ENCODE assay signal across 16 cellular contexts in genomic region chr10:90958781-90959180, GRCh38. TPM values are rescaled to one million over a fixed set of nuclear protein-coding genes. Genes with fewer than 3 reads are reported as not detected.
DNase-seq lines count a peak whose midpoint lies in the region; ATAC-seq and TF ChIP-seq lines count a peak whose summit lies in the region.
"Had no signal": no experiment of that assay in that cellular context is flagged by ENCODE, and none has a peak within 500 bp of the region (broad histone marks: within the 10 kb centered on the region; RNA-seq: fewer than 3 reads in every experiment).

No MANE protein-coding gene starts in this region.

- H3K4me1 ChIP-seq in ACC112 (ENCODE audit: control insufficient read depth, insufficient read depth, low read length, unreplicated experiment) (peaks cover 42% of the 10 kb centered on the region), IMR-90 (ENCODE audit: control insufficient read depth, insufficient read depth, low read length) (peaks cover 3% of the 10 kb centered on the region; the same call in 1 of the 2 replicates), adipocyte (ENCODE audit: control insufficient read depth, insufficient read depth, low read length) (peaks cover 35% of the 10 kb centered on the region)

- H3K79me2 ChIP-seq in ACC112 (ENCODE audit: control insufficient read depth, insufficient read depth, low read length, unreplicated experiment), result no peaks in the 10 kb centered on the region

- H2BK120ac ChIP-seq in IMR-90 (ENCODE audit: low read depth, low read length), result no peak overlapping the region

- H2BK5ac ChIP-seq in IMR-90 (ENCODE audit: low read depth, low read length, poor library complexity, severe bottlenecking), result no peak overlapping the region

- dilution Hi-C loops in IMR-90 (cut with HindIII; ENCODE audit: low sequenced_read_pairs, unreplicated experiment), result no loop called here

- H3K27ac ChIP-seq in ACC112 (ENCODE audit: low read depth, low read length) (peak overlapping the region; percentile 96), IMR-90 (ENCODE audit: insufficient read depth, low read length) (no peak overlapping the region)
- H3K27ac ChIP-seq: C4-2B, HL-60 had no signal

- H2AFZ ChIP-seq in ACC112 (ENCODE audit: low read length, unreplicated experiment) (no peak overlapping the region), IMR-90 (replicated peaks; ENCODE audit: low read length, poor library complexity) (no peak overlapping the region)
- H2AFZ ChIP-seq: GM23338 had no signal

- H3K27me3 ChIP-seq in ACC112 (ENCODE audit: insufficient read depth, low read length) (no peaks in the 10 kb centered on the region), IMR-90 (ENCODE audit: control insufficient read depth, insufficient read depth, low read length) (no peaks in the 10 kb centered on the region), adipocyte (replicated peaks; ENCODE audit: control insufficient read depth, insufficient read depth, low read length) (no peaks in the 10 kb centered on the region)

- DNase-seq in IMR-90, result no peak
- no peak for DNase-seq in adipocyte (ENCODE audit: low read depth)
- peak; percentile 81 for DNase-seq in fibroblast of mammary gland (ENCODE audit: low read depth)
- no peak for DNase-seq in anterior cingulate cortex (lab: John Stamatoyannopoulos, UW)
- DNase-seq in left ventricle myocardium superior, result no peak
- no peak for DNase-seq in G401 (ENCODE audit: low spot score)
- DNase-seq: AML-193; Caco-2; CD4-positive, alpha-beta T cell; HCEC 1CT had no signal

- no peak overlapping the region for H3K23ac ChIP-seq in IMR-90 (ENCODE audit: low read depth, low read length)

- in situ Hi-C loops in IMR-90 (cut with MboI; ENCODE audit: low sequenced_read_pairs) (no loop called here), G401 (cut with HindIII; ENCODE audit: low sequenced_read_pairs) (no loop called here)

- H2AK5ac ChIP-seq in IMR-90 (ENCODE audit: low read depth, low read length), result 0 out of 2 replicates have a peak overlapping the region, but pooled peaks have one; percentile 10

- H3K4me2 ChIP-seq in IMR-90 (ENCODE audit: low read depth, low read length), result no peak overlapping the region
- H3K4me2 ChIP-seq: GM23338 had no signal

- no TSS peak for BruUV-seq in IMR-90 (replicated peaks; lab: Mats Ljungman, UMichigan)

- CTCF ChIA-PET in IMR-90 (lab: Yijun Ruan, JAX), result no interaction called here

- H2BK20ac ChIP-seq in IMR-90 (ENCODE audit: low read depth, low read length), result no peak overlapping the region

- no CpG with 5 or more reads among the region's 6 CpGs for WGBS in IMR-90 (ENCODE audit: extremely low coverage in 2 of 2, insufficient read length in 1 of 2), 2 experiments

- POLR2A ChIA-PET in IMR-90 (lab: Charles Lee; ENCODE audit: unreplicated experiment), result no interaction called here

- H3K9me3 ChIP-seq in IMR-90 (ENCODE audit: control insufficient read depth, insufficient read depth, low read length), result no peaks in the 10 kb centered on the region
- H3K9me3 ChIP-seq in adipocyte (ENCODE audit: control insufficient read depth, low read length), result no peaks in the 10 kb centered on the region
- H3K9me3 ChIP-seq: Caco-2 had no signal

- no peak overlapping the region for H3K4ac ChIP-seq in IMR-90 (ENCODE audit: low read depth, low read length)

- no peak overlapping the region for H3K14ac ChIP-seq in IMR-90 (replicated peaks; ENCODE audit: low read depth, low read length)

- no peaks in the 10 kb centered on the region for H3K36me3 ChIP-seq in ACC112 (ENCODE audit: insufficient read depth, low read length)
- H3K36me3 ChIP-seq in IMR-90 (ENCODE audit: control insufficient read depth, insufficient read depth, low read length), result no peaks in the 10 kb centered on the region
- H3K36me3 ChIP-seq in adipocyte (ENCODE audit: control insufficient read depth, insufficient read depth, low read length, severe bottlenecking), result no peaks in the 10 kb centered on the region

- H3K79me1 ChIP-seq in IMR-90 (ENCODE audit: low read depth in 1 of 2, low read length in 2 of 2), result no peaks in the 10 kb centered on the region

- no peak overlapping the region; the same call in 2 of the 3 replicates for H2BK15ac ChIP-seq in IMR-90 (ENCODE audit: low read depth, low read length)

- no peaks in the 10 kb centered on the region for H4K20me1 ChIP-seq in IMR-90 (ENCODE audit: insufficient read depth, low read length)

- H3K9me1 ChIP-seq in IMR-90 (ENCODE audit: insufficient read depth, low read length), result peaks cover 7% of the 10 kb centered on the region

- no peak overlapping the region for H4K5ac ChIP-seq in IMR-90 (ENCODE audit: low read depth, low read length)

- TF ChIP-seq RAD21 in IMR-90 (IDR thresholded peaks at IDR 0.05; ENCODE audit: low read length), result no peak

- no peak for TF ChIP-seq POLR2A in IMR-90 (IDR thresholded peaks at IDR 0.05; ENCODE audit: low read depth, low read length)

- H2AK9ac ChIP-seq in IMR-90 (replicated peaks; ENCODE audit: low read depth, low read length, poor library complexity), result no peak overlapping the region

- H3K4me3 ChIP-seq in ACC112 (ENCODE audit: low read depth, low read length) (peak overlapping the region; percentile 43; the same call in 1 of the 2 replicates), IMR-90 (ENCODE audit: insufficient read depth, low read depth, low read length) (no peak overlapping the region), adipocyte (ENCODE audit: low read length) (peak overlapping the region; percentile 42), fibroblast of mammary gland (ENCODE audit: control insufficient read depth, low read depth, low read length) (no peak overlapping the region)
- H3K4me3 ChIP-seq: GM23338, K562 had no signal

- H3K56ac ChIP-seq in IMR-90 (ENCODE audit: extremely low read depth, insufficient read depth, low read length), result no peak overlapping the region

- peak overlapping the region; percentile 35; the same call in 1 of the 2 replicates for H4K91ac ChIP-seq in IMR-90 (ENCODE audit: insufficient read depth, low read depth, low read length)

- ATAC-seq in IMR-90 (ENCODE audit: low read depth) (no peak), left ventricle myocardium superior (no peak), HG02973 (IDR thresholded peaks at IDR 0.05; ENCODE audit: unreplicated experiment) (no peak)
- ATAC-seq: GM23338, K562 had no signal

- H3K9ac ChIP-seq in IMR-90 (ENCODE audit: low read depth, low read length), result no peak overlapping the region
- H3K9ac ChIP-seq in adipocyte (ENCODE audit: low read length), result no peak overlapping the region

- intact Hi-C loops in IMR-90 (cut with micrococcal nuclease), result no loop called here
- intact Hi-C loops in left ventricle myocardium superior (cut with micrococcal nuclease), result no loop called here

- H4K8ac ChIP-seq in IMR-90 (ENCODE audit: low read depth in 2 of 2, low read length in 2 of 2), result no peak overlapping the region

- TF ChIP-seq CTCF in IMR-90 (conservative IDR thresholded peaks at IDR 0.05; ENCODE audit: low read depth, low read length) (no peak), fibroblast of mammary gland (conservative IDR thresholded peaks at IDR 0.05; ENCODE audit: control insufficient read depth, insufficient read depth, low read depth, low read length) (no peak)

- H3K18ac ChIP-seq in IMR-90 (ENCODE audit: low read depth, low read length), result no peak overlapping the region

TF ChIP-seq in IMR-90, 13 proteins besides CTCF, POLR2A, EP300 and RAD21:
- TF ChIP-seq RCOR1 (IDR thresholded peaks at IDR 0.05; ENCODE audit: insufficient replicate concordance, low read length) (no peak), BHLHE40 (IDR thresholded peaks at IDR 0.05; ENCODE audit: low read depth, low read length) (no peak), MAZ (IDR thresholded peaks at IDR 0.05; ENCODE audit: borderline replicate concordance, low read depth, low read length) (no peak), RFX5 (IDR thresholded peaks at IDR 0.05; ENCODE audit: low read depth, low read length) (no peak), ELK1 (IDR thresholded peaks at IDR 0.05; ENCODE audit: borderline replicate concordance, low read depth, low read length) (no peak)

RNA-seq across cellular contexts. Expression of gene ANKRD1, which starts 37.9 kb away (rescaled TPM):
- total RNA-seq in IMR-90 (2012; rRNA removed) (10.8 and 19.4 TPM in 2 replicates), left ventricle myocardium superior (1,326 TPM)
- polyA plus RNA-seq in IMR-90 (2012; rRNA removed), result 7.4 and 8.0 TPM in 2 replicates
- polyA plus RNA-seq in IMR-90 (2012; cell fraction: cytosol; rRNA removed), result 1.1 and 2.0 TPM in 2 replicates
- polyA plus RNA-seq in IMR-90 (2012; cell fraction: nucleus; rRNA removed; ENCODE audit: low replicate concordance), result 1.7 and 5.4 TPM in 2 replicates
- total RNA-seq in G401 (2014; rRNA removed; shearing (Covaris generic)), result 2.3 TPM in 2 replicates
- total RNA-seq: CD4-positive, alpha-beta T cell; GM23338; K562 had no signal
- polyA plus RNA-seq: K562 had no signal

Comparison
In these comparisons a context has a peak if more than half of its experiments do, and no peak if none do; other contexts are left out.
1. H3K4me3 ChIP-seq: peak in ACC112 (single experiment) and adipocyte (single experiment); none in IMR-90 (single experiment) and fibroblast of mammary gland (single experiment).
2. RNA of gene ANKRD1, which starts 37.9 kb away (total RNA-seq): 1,326 TPM in left ventricle myocardium superior (single experiment); 10.8 to 19.4 TPM in IMR-90 and 2.3 TPM in G401; every median in the first group is over 10 times any median in the second.